In the genomic region with DNA sequence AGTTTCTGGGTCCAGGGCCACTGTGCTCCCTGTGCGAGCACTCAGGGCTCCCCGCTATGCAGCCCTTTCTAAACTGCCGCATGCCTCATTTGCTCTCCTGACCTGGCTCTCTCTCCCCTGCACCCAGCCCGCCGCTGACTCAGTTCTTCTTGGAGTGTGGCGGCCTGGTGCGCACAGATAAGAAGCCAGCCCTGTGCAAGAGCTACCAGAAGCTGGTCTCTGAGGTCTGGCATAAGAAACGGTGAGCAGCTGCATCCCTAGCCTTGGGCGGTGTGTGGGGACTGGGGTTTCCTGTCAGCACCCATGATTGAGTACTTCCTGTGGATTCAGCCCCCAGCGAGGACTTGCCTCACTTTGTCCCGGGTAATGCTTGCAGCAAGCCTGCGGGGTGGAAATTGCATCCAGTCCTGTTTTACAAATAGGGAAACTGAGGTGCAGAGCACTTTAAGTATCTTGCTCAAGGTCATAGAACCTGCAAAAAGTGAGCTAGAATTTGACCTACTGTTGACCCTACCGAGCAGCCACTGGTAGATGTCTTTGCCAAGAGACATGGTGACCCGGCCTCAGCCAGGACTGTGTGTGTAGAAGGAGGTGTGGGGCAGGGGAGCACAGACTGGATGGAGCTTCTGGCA, we compare ENCODE assay signal across 8 cellular contexts.
DNase-seq lines count a peak whose midpoint lies in the region; ATAC-seq lines count a peak whose summit lies in the region.

No MANE protein-coding gene starts in this region.

- H3K27ac Mint-ChIP-seq in activated naive CD8-positive, alpha-beta T cell treated with anti-CD3 and anti-CD28 coated beads, Interleukin-2, amount 50 U/mL, for 24 hours = peak overlapping the region; percentile 85

- H3K27ac ChIP-seq in substantia nigra (ENCODE audit: low read depth, low read length, poor library complexity, severe bottlenecking) = no peak overlapping the region

- H3K4me3 Mint-ChIP-seq in activated naive CD8-positive, alpha-beta T cell treated with anti-CD3 and anti-CD28 coated beads, Interleukin-2, amount 50 U/mL, for 24 hours = peak overlapping the region; percentile 44

- peaks cover 42% of the 10 kb centered on the region for H3K36me3 Mint-ChIP-seq in activated naive CD8-positive, alpha-beta T cell treated with anti-CD3 and anti-CD28 coated beads, Interleukin-2, amount 50 U/mL, for 24 hours (ENCODE audit: low read depth)

- no peaks in the 10 kb centered on the region for H3K27me3 Mint-ChIP-seq in activated naive CD8-positive, alpha-beta T cell treated with anti-CD3 and anti-CD28 coated beads, Interleukin-2, amount 50 U/mL, for 24 hours

- ATAC-seq in GM21576 (IDR thresholded peaks at IDR 0.05; ENCODE audit: unreplicated experiment) = peak; percentile 46
- peak; percentile 88 for ATAC-seq in activated naive CD8-positive, alpha-beta T cell treated with anti-CD3 and anti-CD28 coated beads, Interleukin-2, amount 50 U/mL, for 24 hours
- no peak for ATAC-seq in GM18867 (IDR thresholded peaks at IDR 0.05; ENCODE audit: unreplicated experiment)

- H3K4me1 Mint-ChIP-seq in activated naive CD8-positive, alpha-beta T cell treated with anti-CD3 and anti-CD28 coated beads, Interleukin-2, amount 50 U/mL, for 24 hours = peaks cover 72% of the 10 kb centered on the region

- H3K9me3 Mint-ChIP-seq in activated naive CD8-positive, alpha-beta T cell treated with anti-CD3 and anti-CD28 coated beads, Interleukin-2, amount 50 U/mL, for 24 hours = no peaks in the 10 kb centered on the region

- DNase-seq in T follicular helper cell (ENCODE audit: low read depth) (peak; percentile 45), substantia nigra (lab: John Stamatoyannopoulos, UW) (no peak), NCI-H1105 (lab: John Stamatoyannopoulos, UW) (no peak), DMS153 treated with DMSO at 0.1 percent for 48 hours (lab: John Stamatoyannopoulos, UW; ENCODE audit: unreplicated experiment) (no peak)
- peak; percentile 75 for DNase-seq in activated naive CD8-positive, alpha-beta T cell treated with anti-CD3 and anti-CD28 coated beads, Interleukin-2, amount 50 U/mL, for 24 hours
- DNase-seq in stimulated activated CD4-positive, alpha-beta T cell treated with anti-CD3 and anti-CD28 coated beads, Interleukin-12 subunit alpha, Interleukin-12 subunit beta, amount 100 ng/mL, for 4 hours = peak; percentile 39

Comparison
In these comparisons a context has a peak if more than half of its experiments do, and no peak if none do; other contexts are left out.
1. DNase-seq: peak in T follicular helper cell (single experiment), activated naive CD8-positive, alpha-beta T cell treated with anti-CD3 and anti-CD28 coated beads, Interleukin-2, amount 50 U/mL, for 24 hours (single experiment) and stimulated activated CD4-positive, alpha-beta T cell treated with anti-CD3 and anti-CD28 coated beads, Interleukin-12 subunit alpha, Interleukin-12 subunit beta, amount 100 ng/mL, for 4 hours (single experiment); none in substantia nigra (0 of 49), NCI-H1105 (single experiment) and DMS153 treated with DMSO at 0.1 percent for 48 hours (single experiment).